ENCODE assay signal across 15 cellular contexts in the genomic region with DNA sequence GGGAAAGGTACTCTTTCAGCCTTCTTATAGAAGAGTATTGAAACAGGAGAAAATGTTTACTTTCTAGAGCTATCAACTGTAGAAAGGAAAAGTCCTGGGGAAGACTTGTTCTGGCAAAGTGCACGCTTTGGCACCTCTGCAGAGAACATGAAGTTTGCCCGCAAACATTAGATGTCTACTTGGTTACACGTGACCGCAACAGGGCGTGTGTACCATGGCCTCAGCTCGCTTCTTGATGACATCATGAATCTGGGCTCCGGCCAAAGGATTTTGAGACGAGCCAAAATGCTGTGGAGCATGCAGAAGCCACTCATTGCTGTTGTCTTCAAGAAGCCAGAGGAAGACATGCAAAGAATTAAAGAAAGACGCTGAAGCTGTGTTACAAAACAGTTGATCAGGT. TPM values are rescaled to one million over a fixed set of nuclear protein-coding genes. Genes with fewer than 3 reads are reported as not detected.
DNase-seq lines count a peak whose midpoint lies in the region; ATAC-seq and TF ChIP-seq lines count a peak whose summit lies in the region.
"Had no signal": no experiment of that assay in that cellular context is flagged by ENCODE, and none has a peak within 500 bp of the region (broad histone marks: within the 10 kb centered on the region; RNA-seq: fewer than 3 reads in every experiment).

No MANE protein-coding gene starts in this region.

- no peak for TF ChIP-seq POLR2A in esophagus squamous epithelium (IDR thresholded peaks at IDR 0.05)

- no peak for TF ChIP-seq CTCF in BJ (IDR thresholded peaks at IDR 0.05; ENCODE audit: insufficient read depth, low read depth, low read length)
- TF ChIP-seq CTCF in esophagus squamous epithelium (IDR thresholded peaks at IDR 0.05), result no peak
- no peak for TF ChIP-seq CTCF in mucosa of descending colon (IDR thresholded peaks at IDR 0.05)

- no peaks in the 10 kb centered on the region for H3K27me3 ChIP-seq in BJ (ENCODE audit: control insufficient read depth, insufficient read depth, low read length)
- no peaks in the 10 kb centered on the region for H3K27me3 ChIP-seq in esophagus squamous epithelium
- H3K27me3 ChIP-seq: SJCRH30, tibial artery had no signal

- H3K4me3 ChIP-seq in BJ (ENCODE audit: low read depth, low read length), result no peak overlapping the region
- H3K4me3 ChIP-seq in esophagus squamous epithelium, result peak overlapping the region in 1 of 4 donors; percentile 23
- no peak overlapping the region for H3K4me3 ChIP-seq in mucosa of descending colon
- H3K4me3 ChIP-seq: SJCRH30, tibial artery had no signal

- intact Hi-C loops in esophagus squamous epithelium (cut with DNase I), result no loop called here
- intact Hi-C loops in mucosa of descending colon (cut with DNase I, micrococcal nuclease), result no loop called here

- peak overlapping the region in 3 of 4 donors; percentile 56 to 79 (median 76) for H3K27ac ChIP-seq in esophagus squamous epithelium
- H3K27ac ChIP-seq: SJCRH30, tibial artery had no signal

- H3K4me1 ChIP-seq in esophagus squamous epithelium, result peaks cover 8 to 31% (median 9%) of the 10 kb centered on the region in 3 donors
- H3K4me1 ChIP-seq in mucosa of descending colon (ENCODE audit: low read depth), result no peaks in the 10 kb centered on the region
- H3K4me1 ChIP-seq: SJCRH30, tibial artery had no signal

- WGBS in esophagus squamous epithelium, 2 donors, result 32 to 36% methylated on average over 7 to 9 of the region's 9 CpGs

- peak; percentile 7 for ATAC-seq in mucosa of descending colon
- no peak for ATAC-seq in activated naive CD4-positive, alpha-beta T cell treated with anti-CD3 and anti-CD28 coated beads, Interleukin-2, amount 50 U/mL, for 72 hours

- peaks cover 0 to 5% of the 10 kb centered on the region in 2 donors for H3K9me3 Mint-ChIP-seq in activated naive CD4-positive, alpha-beta T cell treated with anti-CD3 and anti-CD28 coated beads, Interleukin-2, amount 50 U/mL, for 72 hours
- H3K9me3 Mint-ChIP-seq: memory B cell had no signal

- POLR2A ChIA-PET in BJ (lab: Charles Lee), result no interaction called here

- H3K27ac Mint-ChIP-seq in activated naive CD4-positive, alpha-beta T cell treated with anti-CD3 and anti-CD28 coated beads, Interleukin-2, amount 50 U/mL, for 72 hours, result no peak overlapping the region
- H3K27ac Mint-ChIP-seq: memory B cell, progenitor cell of endocrine pancreas had no signal

- peak; percentile 26 for DNase-seq in BJ (ENCODE audit: low read depth)
- peak; percentile 68 for DNase-seq in LoVo (ENCODE audit: low spot score)
- DNase-seq in esophagus squamous epithelium (lab: John Stamatoyannopoulos, UW), result peak; percentile 6
- peak in 2 of 3 donors; percentile 52 for DNase-seq in mucosa of descending colon
- DNase-seq in activated naive CD4-positive, alpha-beta T cell treated with anti-CD3 and anti-CD28 coated beads, Interleukin-2, amount 50 U/mL, for 72 hours (ENCODE audit: low spot score in 2 of 2), result no peak
- no peak for DNase-seq in activated naive CD4-positive, alpha-beta T cell treated with Interleukin-2 at 50 U/mL for 16 hours
- DNase-seq in NCI-H526 (lab: John Stamatoyannopoulos, UW), result no peak
- DNase-seq in NCI-H146 treated with DMSO at 0.1 percent for 48 hours (lab: John Stamatoyannopoulos, UW; ENCODE audit: unreplicated experiment), result no peak
- DNase-seq: activated CD4-positive, alpha-beta T cell treated with anti-CD3 and anti-CD28 coated beads for 4 hours; NCI-H2081 treated with DMSO at 0.1 percent for 48 hours had no signal

- H3K36me3 Mint-ChIP-seq in activated naive CD4-positive, alpha-beta T cell treated with anti-CD3 and anti-CD28 coated beads, Interleukin-2, amount 50 U/mL, for 72 hours, result no peaks in the 10 kb centered on the region
- H3K36me3 Mint-ChIP-seq: memory B cell had no signal

- CTCF ChIA-PET in BJ (lab: Yijun Ruan, JAX), result interaction anchor here (1.2 to 1.6 kb wide), 3 partner anchors 16 to 59 kb away, joined by 3 to 6 read pairs (median 3); no protein-coding TSS in a partner anchor

- H3K9me3 ChIP-seq in esophagus squamous epithelium (no peaks in the 10 kb centered on the region), mucosa of descending colon (no peaks in the 10 kb centered on the region)
- H3K9me3 ChIP-seq: SJCRH30, tibial artery had no signal

- no peaks in the 10 kb centered on the region for H3K36me3 ChIP-seq in BJ (ENCODE audit: control insufficient read depth, insufficient read depth, low read length)
- no peaks in the 10 kb centered on the region for H3K36me3 ChIP-seq in esophagus squamous epithelium
- H3K36me3 ChIP-seq in mucosa of descending colon (ENCODE audit: low read depth), result no peaks in the 10 kb centered on the region
- H3K36me3 ChIP-seq: SJCRH30, tibial artery had no signal

RNA-seq across cellular contexts. Expression of a gene that starts 8.6 kb away (rescaled TPM):
- not detected in 2 replicates for polyA plus RNA-seq in BJ (2011; rRNA removed)
- not detected in 2 replicates for polyA minus RNA-seq in BJ (2011; rRNA and poly(A)+ RNA removed)
- not detected for total RNA-seq in esophagus squamous epithelium
- total RNA-seq in mucosa of descending colon, result under 1 TPM in 1 of 3 donors, not detected in 2; 0.32 TPM
- total RNA-seq in activated naive CD4-positive, alpha-beta T cell treated with anti-CD3 and anti-CD28 coated beads, Interleukin-2, amount 50 U/mL, for 72 hours, result not detected
- total RNA-seq: cerebellum, progenitor cell of endocrine pancreas, SJCRH30 had no signal

RNA-seq across cellular contexts. Expression of a gene that starts 26.0 kb away (rescaled TPM):
- 0.05 TPM in 1 of 2 replicates, not detected in the other for polyA plus RNA-seq in BJ (2011; rRNA removed)
- polyA minus RNA-seq in BJ (2011; rRNA and poly(A)+ RNA removed), result not detected in 2 replicates
- total RNA-seq in esophagus squamous epithelium (100 to 1,000 TPM in 1 of 4 donors, 10 to 100 TPM in 3; 64.5 to 132 (median 77.4) TPM), mucosa of descending colon (10 to 100 TPM in 2 of 3 donors, 1 to 10 TPM in 1; 9.1 to 19.6 (median 18.9) TPM)
- 1 to 10 TPM; 1.8 to 2.4 TPM for total RNA-seq in activated naive CD4-positive, alpha-beta T cell treated with anti-CD3 and anti-CD28 coated beads, Interleukin-2, amount 50 U/mL, for 72 hours

RNA-seq across cellular contexts. Expression of a gene that starts 43.0 kb away (rescaled TPM):
- not detected in 2 replicates for polyA plus RNA-seq in BJ (2011; rRNA removed)
- not detected in 2 replicates for polyA minus RNA-seq in BJ (2011; rRNA and poly(A)+ RNA removed)
- total RNA-seq in esophagus squamous epithelium, result under 1 TPM in 1 of 4 donors, not detected in 3; 0.70 TPM
- total RNA-seq in mucosa of descending colon, result under 1 TPM in 1 of 3 donors, not detected in 2; 0.34 TPM
- total RNA-seq in activated naive CD4-positive, alpha-beta T cell treated with anti-CD3 and anti-CD28 coated beads, Interleukin-2, amount 50 U/mL, for 72 hours, result not detected
- total RNA-seq: cerebellum, progenitor cell of endocrine pancreas, SJCRH30 had no signal

RNA-seq across cellular contexts. Expression of a gene that starts 53.5 kb away (rescaled TPM):
- 44.8 and 69.9 TPM in 2 replicates for polyA plus RNA-seq in BJ (2011; rRNA removed)
- 115 and 240 TPM in 2 replicates for polyA minus RNA-seq in BJ (2011; rRNA and poly(A)+ RNA removed)
- total RNA-seq in esophagus squamous epithelium (10 to 100 TPM; 40.2 to 78.8 (median 68.6) TPM), mucosa of descending colon (100 to 1,000 TPM in 2 of 3 donors, 10 to 100 TPM in 1; 49.0 to 203 (median 109) TPM)
- total RNA-seq in activated naive CD4-positive, alpha-beta T cell treated with anti-CD3 and anti-CD28 coated beads, Interleukin-2, amount 50 U/mL, for 72 hours, result 100 to 1,000 TPM in 1 of 2 donors, 10 to 100 TPM in 1; 75.9 to 146 TPM

Comparison
In these comparisons a context has a peak if more than half of its experiments do, and no peak if none do; other contexts are left out.
1. DNase-seq: peak in BJ (single experiment), LoVo (single experiment), esophagus squamous epithelium (single experiment) and mucosa of descending colon (2 of 3); none in activated naive CD4-positive, alpha-beta T cell treated with anti-CD3 and anti-CD28 coated beads, Interleukin-2, amount 50 U/mL, for 72 hours (0 of 2), activated naive CD4-positive, alpha-beta T cell treated with Interleukin-2 at 50 U/mL for 16 hours (single experiment), NCI-H526 (0 of 2) and NCI-H146 treated with DMSO at 0.1 percent for 48 hours (single experiment).